32 cellular contexts compared by ENCODE assay signal in the genomic region with DNA sequence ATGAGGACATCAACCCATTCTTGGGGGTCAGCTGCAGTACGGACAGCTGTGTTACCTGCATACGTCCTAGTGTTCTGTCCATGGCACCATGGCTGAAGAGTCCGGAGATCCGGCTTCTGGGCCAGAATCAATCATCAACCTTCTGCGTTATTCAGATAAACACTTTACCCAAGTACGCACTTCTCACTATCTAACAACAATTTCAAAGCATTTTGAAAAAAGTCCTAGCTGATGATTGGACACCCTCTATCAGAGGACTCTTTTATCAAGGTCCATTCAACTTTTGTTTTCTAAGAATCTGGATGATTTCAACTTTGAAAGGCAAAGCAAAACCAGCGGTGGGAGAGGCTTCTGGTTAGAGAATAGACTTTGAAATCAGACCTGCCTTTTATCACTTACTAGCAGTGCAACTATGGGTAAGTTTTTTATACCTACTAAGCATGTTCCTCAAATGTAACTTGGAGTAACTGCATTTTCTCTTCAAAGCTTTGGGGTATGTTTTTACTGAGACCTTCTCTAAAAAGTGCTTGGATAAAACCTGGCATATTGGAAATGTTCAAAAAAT.
"Had no signal": no experiment of that assay in that cellular context is flagged by ENCODE, and none has a peak within 500 bp of the region (broad histone marks: within the 10 kb centered on the region; RNA-seq: fewer than 3 reads in every experiment).

No MANE protein-coding gene starts in this region.

- ATAC-seq: activated CD4-positive, CD25-positive, alpha-beta regulatory T cell treated with anti-CD3 and anti-CD28 coated beads, Interleukin-2, amount 50 U/mL, for 24 hours; activated CD8-positive, alpha-beta memory T cell treated with anti-CD3 and anti-CD28 coated beads, Interleukin-2, amount 10 ng/mL, durations not matched to agents 7 days and 5 days; activated CD8-positive, alpha-beta T cell treated with anti-CD3 and anti-CD28 coated beads, Interleukin-2, amount 10 ng/mL, durations not matched to agents 7 days and 5 days; activated naive CD8-positive, alpha-beta T cell treated with anti-CD3 and anti-CD28 coated beads, Interleukin-2, amount 50 U/mL, for 24 hours; body of pancreas; esophagus mucosa; foreskin keratinocyte; gastrocnemius medialis; heart left ventricle; T-helper 17 cell had no signal

- H3K27me3 ChIP-seq: adrenal gland, body of pancreas, colonic mucosa, gastrocnemius medialis, hepatocyte had no signal

- H3K4me2 ChIP-seq: hepatocyte had no signal

- DNase-seq: activated B cell treated with CpG ODN at 0.5 μM for 24 hours; activated CD4-positive, alpha-beta memory T cell treated with anti-CD3 and anti-CD28 coated beads for 36 hours; activated CD4-positive, alpha-beta T cell treated with anti-CD3 and anti-CD28 coated beads for 48 hours; activated CD8-positive, alpha-beta memory T cell treated with anti-CD3 and anti-CD28 coated beads, Interleukin-2, amount 10 ng/mL, durations not matched to agents 7 days and 5 days; activated CD8-positive, alpha-beta memory T cell treated with anti-CD3 and anti-CD28 coated beads, Interleukin-2, amount 50 U/mL, for 4 hours; activated CD8-positive, alpha-beta T cell treated with anti-CD3 and anti-CD28 coated beads, Interleukin-2, amount 10 ng/mL, durations not matched to agents 7 days and 5 days; activated effector memory CD4-positive, alpha-beta T cell treated with anti-CD3 and anti-CD28 coated beads, Interleukin-2, amount 50 U/mL, for 16 hours; activated naive CD4-positive, alpha-beta T cell treated with anti-CD3 and anti-CD28 coated beads for 36 hours; activated naive CD8-positive, alpha-beta T cell treated with anti-CD3 and anti-CD28 coated beads for 36 hours; activated naive CD8-positive, alpha-beta T cell treated with anti-CD3 and anti-CD28 coated beads, Interleukin-2, amount 50 U/mL, for 24 hours; activated T-cell treated with anti-CD3 and anti-CD28 coated beads, Interleukin-2, amount 50 U/mL, for 1 hour; activated T-cell treated with anti-CD3 and anti-CD28 coated beads, Interleukin-2, amount 50 U/mL, for 48 hours; adrenal gland; amygdala; aorta; body of pancreas; central memory CD4-positive, alpha-beta T cell; cerebellar nuclear complex; colonic mucosa; effector CD8-positive, alpha-beta T cell; foreskin keratinocyte; gastrocnemius medialis; glutamatergic neuron; heart left ventricle; T-helper 1 cell; T-helper 17 cell; T1000; WERI-Rb-1 had no signal

- H2AFZ ChIP-seq: hepatocyte had no signal

- H3K27ac ChIP-seq: adrenal gland, body of pancreas, colonic mucosa, epithelial cell of prostate, foreskin keratinocyte, gastrocnemius medialis, hepatocyte, WERI-Rb-1 had no signal

- H3K9me3 ChIP-seq: adrenal gland, body of pancreas, colonic mucosa, gastrocnemius medialis, heart left ventricle had no signal

- H3K4me3 ChIP-seq: adrenal gland, body of pancreas, colonic mucosa, gastrocnemius medialis, heart left ventricle, hepatocyte had no signal

- H3K36me3 ChIP-seq: adrenal gland, colonic mucosa, gastrocnemius medialis, heart left ventricle, WERI-Rb-1 had no signal

- H3K4me1 ChIP-seq: adrenal gland, body of pancreas, colonic mucosa, foreskin keratinocyte, heart left ventricle had no signal
